ENCODE assay signal across 27 cellular contexts in genomic region chr4:120079839-120080520, GRCh38.
"Had no signal": no experiment of that assay in that cellular context is flagged by ENCODE, and none has a peak within 500 bp of the region (broad histone marks: within the 10 kb centered on the region; RNA-seq: fewer than 3 reads in every experiment).

No MANE protein-coding gene starts in this region.

- H3K4me1 ChIP-seq: stomach, suprapubic skin, testis, thyroid gland, tibial artery, tibial nerve, upper lobe of left lung, upper lobe of right lung, uterus, vagina had no signal

- FAIRE-seq: urothelium cell line had no signal

- H3K9me3 ChIP-seq: stomach, suprapubic skin, testis, thoracic aorta, thyroid gland, tibial artery, tibial nerve, transverse colon, upper lobe of left lung, upper lobe of right lung, uterus, vagina had no signal

- ATAC-seq: stimulated activated effector memory CD8-positive, alpha-beta T cell treated with anti-CD3 and anti-CD28 coated beads, Interleukin-12 subunit alpha, Interleukin-12 subunit beta, amount 100 ng/mL, for 72 hours; stimulated activated memory B cell treated with anti-CD40 and anti-IgM and Interleukin-4, amounts not matched to agents 10 μg/mL and 1 μg/mL and 100 μg/mL, for 72 hours; stimulated activated naive B cell treated with anti-CD40 and anti-IgM and Interleukin-4, amounts not matched to agents 10 μg/mL and 1 μg/mL and 100 μg/mL, for 72 hours; stimulated activated naive CD8-positive, alpha-beta T cell treated with anti-CD3 and anti-CD28 coated beads, Interleukin-15, amount 100 ng/mL, for 72 hours; stimulated activated naive CD8-positive, alpha-beta T cell treated with anti-CD3 and anti-CD28 coated beads, Interleukin-15, Interleukin-2, amounts not matched to agents 100 U/mL and 50 U/mL, for 24 hours; upper lobe of right lung had no signal

- DNase-seq: stimulated activated CD4-positive, alpha-beta T cell treated with anti-CD3 and anti-CD28 coated beads, Interleukin-2, amount 100 ng/mL, for 48 hours; stimulated activated CD4-positive, alpha-beta T cell treated with anti-CD3 and anti-CD28 coated beads, Interleukin-4, amount 100 ng/mL, for 1 hour; stimulated activated CD4-positive, alpha-beta T cell treated with anti-CD3 and anti-CD28 coated beads, Interleukin-4, amount 100 ng/mL, for 24 hours; stimulated activated CD4-positive, alpha-beta T cell treated with anti-CD3 and anti-CD28 coated beads, Interleukin-4, amount 100 ng/mL, for 4 hours; stimulated activated CD8-positive, alpha-beta memory T cell treated with anti-CD3 and anti-CD28 coated beads, Interleukin-4, amount 100 ng/mL, for 48 hours; stimulated activated naive B cell treated with anti-CD40 and anti-IgM and Interleukin-4, amounts not matched to agents 10 μg/mL and 1 μg/mL and 100 μg/mL, for 72 hours; stimulated activated naive CD4-positive, alpha-beta T cell; stimulated activated naive CD4-positive, alpha-beta T cell treated with Interleukin-2 at 50 U/mL for 16 hours; stimulated activated naive CD8-positive, alpha-beta T cell treated with anti-CD3 and anti-CD28 coated beads, Interleukin-15, amount 100 ng/mL, for 72 hours; stimulated activated naive CD8-positive, alpha-beta T cell treated with anti-CD3 and anti-CD28 coated beads, Interleukin-15, Interleukin-2, amounts not matched to agents 100 U/mL and 50 U/mL, for 24 hours; stomach; substantia nigra; testis; thyroid gland; tibial artery; transverse colon; trophoblast cell; upper lobe of left lung; upper lobe of right lung; uterus had no signal

- H3K4me3 ChIP-seq: stomach, suprapubic skin, testis, thoracic aorta, thyroid gland, tibial artery, tibial nerve, transverse colon, upper lobe of left lung, upper lobe of right lung, uterus, vagina had no signal

- H3K36me3 ChIP-seq: stomach, suprapubic skin, thoracic aorta, thyroid gland, tibial artery, tibial nerve, upper lobe of left lung, upper lobe of right lung, uterus, vagina had no signal
